Comparison of ENCODE assay signal across 9 cellular contexts in genomic region chr6:89792881-89793280, GRCh38.
A peak's percentile ranks its signal among the peaks of the same experiment; 100 is the strongest.
DNase-seq lines count a peak whose midpoint lies in the region; ATAC-seq and TF ChIP-seq lines count a peak whose summit lies in the region.
"Had no signal": no experiment of that assay in that cellular context is flagged by ENCODE, and none has a peak within 500 bp of the region (broad histone marks: within the 10 kb centered on the region; RNA-seq: fewer than 3 reads in every experiment).

No MANE protein-coding gene starts in this region.

- ATAC-seq in GM19395 (IDR thresholded peaks at IDR 0.05; ENCODE audit: unreplicated experiment): peak; percentile 82

- DNase-seq in NCI-H2081 (lab: John Stamatoyannopoulos, UW) (peak; percentile 2 to 20), NCI-H2081 treated with DMSO at 0.1 percent for 48 hours (lab: John Stamatoyannopoulos, UW) (no peak), HPDE6-E6E7 (ENCODE audit: extremely low spot score) (peak; percentile 11), SKM-1 (lab: John Stamatoyannopoulos, UW; ENCODE audit: unreplicated experiment) (peak; percentile 70), foreskin fibroblast (peak; percentile 10 to 23), retinal pigment epithelial cell (ENCODE audit: low read depth) (no peak), NCI-H2029 (lab: John Stamatoyannopoulos, UW) (no peak)

- H3K4me3 ChIP-seq in foreskin fibroblast (ENCODE audit: low read depth in 1 of 2, low read length in 2 of 2) (no peak overlapping the region), retinal pigment epithelial cell (ENCODE audit: low read length) (no peak overlapping the region)
- H3K4me3 ChIP-seq: thoracic aorta had no signal

- TF ChIP-seq CTCF in foreskin fibroblast (IDR thresholded peaks at IDR 0.05; ENCODE audit: low read depth, low read length) (peak; percentile 27), retinal pigment epithelial cell (conservative IDR thresholded peaks at IDR 0.05; ENCODE audit: low read depth, low read length) (peak; percentile 72)

Comparison
In these comparisons a context has a peak if more than half of its experiments do, and no peak if none do; other contexts are left out.
1. DNase-seq: peak in NCI-H2081 (2 of 2), HPDE6-E6E7 (single experiment), SKM-1 (single experiment) and foreskin fibroblast (2 of 2); none in NCI-H2081 treated with DMSO at 0.1 percent for 48 hours (single experiment), retinal pigment epithelial cell (single experiment) and NCI-H2029 (single experiment).